10 cellular contexts compared by ENCODE assay signal in the genomic region with DNA sequence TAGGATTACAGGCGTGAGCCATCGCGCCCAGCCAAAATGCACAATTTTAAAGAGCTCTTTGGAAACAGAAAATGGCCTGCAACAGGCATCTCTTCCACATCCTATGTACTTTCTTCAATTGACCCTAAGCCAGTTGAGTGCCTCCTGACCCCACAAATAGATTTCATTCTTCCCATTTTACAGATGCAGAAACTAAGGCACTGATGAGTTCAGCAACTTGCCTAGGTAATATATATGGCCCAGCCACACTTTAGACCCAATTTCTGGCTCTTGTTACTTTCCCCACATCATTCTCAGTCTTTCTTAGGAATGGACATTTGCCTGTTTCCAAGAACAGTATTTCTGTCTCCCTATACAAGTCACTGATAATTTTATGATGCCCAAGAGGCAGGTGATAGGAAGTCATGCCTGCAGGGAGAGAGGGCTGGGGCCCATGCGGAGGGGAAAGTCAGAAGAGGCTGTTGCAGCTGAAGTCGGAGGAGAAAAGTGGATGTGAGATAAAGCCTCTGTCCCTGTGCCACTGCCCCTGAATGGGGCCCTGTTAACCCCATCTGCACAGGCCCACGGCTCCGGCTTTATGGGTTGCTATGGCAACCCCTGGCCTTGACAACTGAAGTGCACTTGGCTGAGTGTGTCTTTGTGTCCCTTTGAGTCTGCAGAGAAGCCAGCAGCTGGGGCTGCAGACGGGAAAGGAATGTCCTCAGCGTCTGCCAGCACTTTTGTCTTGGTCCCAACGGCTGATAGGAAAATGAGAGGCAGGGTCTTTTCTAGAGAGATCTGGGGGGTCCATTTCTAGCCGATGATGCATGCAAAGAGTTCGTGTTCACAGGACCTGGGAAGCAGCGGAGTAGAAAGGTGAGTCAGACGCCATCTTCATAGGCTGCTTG. TPM values are rescaled to one million over a fixed set of nuclear protein-coding genes. Genes with fewer than 3 reads are reported as not detected.
DNase-seq lines count a peak whose midpoint lies in the region; ATAC-seq and TF ChIP-seq lines count a peak whose summit lies in the region.
"Had no signal": no experiment of that assay in that cellular context is flagged by ENCODE, and none has a peak within 500 bp of the region (broad histone marks: within the 10 kb centered on the region; RNA-seq: fewer than 3 reads in every experiment).

No MANE protein-coding gene starts in this region.

- DNase-seq in NCI-H2171 treated with DMSO at 0.1 percent for 48 hours (lab: John Stamatoyannopoulos, UW) (peak; percentile 21), NCI-H2171 (lab: John Stamatoyannopoulos, UW) (no peak), NCI-H82 treated with DMSO at 0.1 percent for 48 hours (lab: John Stamatoyannopoulos, UW; ENCODE audit: unreplicated experiment) (peak; percentile 29), left ventricle myocardium superior (peak; percentile 32), substantia nigra (lab: John Stamatoyannopoulos, UW) (peak in 29 of 49 donors; percentile 9 to 63 (median 31)), Peyer's patch (no peak)
- no peak for DNase-seq in naive thymus-derived CD4-positive, alpha-beta T cell
- DNase-seq in activated naive CD4-positive, alpha-beta T cell treated with anti-CD3 and anti-CD28 coated beads for 36 hours, result no peak
- DNase-seq: activated T-cell treated with anti-CD3 and anti-CD28 coated beads, Interleukin-2, amount 50 U/mL, for 4 hours had no signal

- CTCF ChIA-PET in naive thymus-derived CD4-positive, alpha-beta T cell (lab: Charles Lee), result no interaction called here
- CTCF ChIA-PET in activated naive CD4-positive, alpha-beta T cell treated with anti-CD3 and anti-CD28 coated beads for 36 hours (lab: Charles Lee), result interaction anchor here (0.9 kb wide), 1 partner anchor 64 kb away, joined by 3 read pairs; no protein-coding TSS in a partner anchor

- intact Hi-C loops in left ventricle myocardium superior (cut with micrococcal nuclease), result no loop called here
- intact Hi-C loops in naive thymus-derived CD4-positive, alpha-beta T cell (cut with micrococcal nuclease), result no loop called here
- intact Hi-C loops in activated naive CD4-positive, alpha-beta T cell treated with anti-CD3 and anti-CD28 coated beads for 36 hours (cut with micrococcal nuclease), result no loop called here

- ATAC-seq in left ventricle myocardium superior, result peak; percentile 91
- no peak for ATAC-seq in naive thymus-derived CD4-positive, alpha-beta T cell
- ATAC-seq: activated T-cell treated with anti-CD3 and anti-CD28 coated beads, Interleukin-2, amount 50 U/mL, for 4 hours had no signal

- H3K36me3 Mint-ChIP-seq in naive thymus-derived CD4-positive, alpha-beta T cell, result peaks cover 0 to 29% (median 22%) of the 10 kb centered on the region in 5 donors
- H3K36me3 Mint-ChIP-seq in activated naive CD4-positive, alpha-beta T cell treated with anti-CD3 and anti-CD28 coated beads for 36 hours (ENCODE audit: low read depth), result peaks cover 11% of the 10 kb centered on the region

- no peak overlapping the region for H3K27ac Mint-ChIP-seq in naive thymus-derived CD4-positive, alpha-beta T cell
- H3K27ac Mint-ChIP-seq in activated naive CD4-positive, alpha-beta T cell treated with anti-CD3 and anti-CD28 coated beads for 36 hours, result no peak overlapping the region

- H3K4me3 ChIP-seq in naive thymus-derived CD4-positive, alpha-beta T cell (ENCODE audit: low read length), result no peak overlapping the region
- H3K4me3 ChIP-seq in Peyer's patch, result no peak overlapping the region

- H3K4me1 ChIP-seq in naive thymus-derived CD4-positive, alpha-beta T cell (ENCODE audit: control insufficient read depth in 2 of 2, insufficient read depth in 2 of 2, low read length in 2 of 2), result no peaks in the 10 kb centered on the region
- peaks cover 0 to 9% (median 0%) of the 10 kb centered on the region in 4 donors for H3K4me1 ChIP-seq in Peyer's patch

- no peaks in the 10 kb centered on the region for H3K27me3 ChIP-seq in naive thymus-derived CD4-positive, alpha-beta T cell (ENCODE audit: control insufficient read depth in 2 of 2, insufficient read depth in 2 of 2, low read length in 2 of 2)
- no peaks in the 10 kb centered on the region for H3K27me3 ChIP-seq in Peyer's patch

- TF ChIP-seq POLR2A in Peyer's patch (IDR thresholded peaks at IDR 0.05), result no peak

- H3K9me3 Mint-ChIP-seq in naive thymus-derived CD4-positive, alpha-beta T cell, result peaks cover 0 to 23% (median 0%) of the 10 kb centered on the region in 11 donors
- peaks cover 7% of the 10 kb centered on the region for H3K9me3 Mint-ChIP-seq in activated naive CD4-positive, alpha-beta T cell treated with anti-CD3 and anti-CD28 coated beads for 36 hours

- no peak for TF ChIP-seq CTCF in Peyer's patch (IDR thresholded peaks at IDR 0.05)

- no peaks in the 10 kb centered on the region for H3K27me3 Mint-ChIP-seq in naive thymus-derived CD4-positive, alpha-beta T cell
- H3K27me3 Mint-ChIP-seq in activated naive CD4-positive, alpha-beta T cell treated with anti-CD3 and anti-CD28 coated beads for 36 hours (ENCODE audit: low read depth), result no peaks in the 10 kb centered on the region

- H3K36me3 ChIP-seq in naive thymus-derived CD4-positive, alpha-beta T cell (ENCODE audit: control insufficient read depth in 2 of 3, insufficient read depth in 3 of 3, low read length in 3 of 3), result no peaks in the 10 kb centered on the region
- no peaks in the 10 kb centered on the region for H3K36me3 ChIP-seq in Peyer's patch

- no peak overlapping the region for H3K4me3 Mint-ChIP-seq in naive thymus-derived CD4-positive, alpha-beta T cell
- no peak overlapping the region for H3K4me3 Mint-ChIP-seq in activated naive CD4-positive, alpha-beta T cell treated with anti-CD3 and anti-CD28 coated beads for 36 hours
- H3K4me3 Mint-ChIP-seq: activated T-cell treated with anti-CD3 and anti-CD28 coated beads, Interleukin-2, amount 50 U/mL, for 4 hours had no signal

- no peaks in the 10 kb centered on the region for H3K9me3 ChIP-seq in naive thymus-derived CD4-positive, alpha-beta T cell (ENCODE audit: control insufficient read depth in 2 of 3, low read length in 3 of 3)
- H3K9me3 ChIP-seq in Peyer's patch, result peaks cover 0 to 5% (median 0%) of the 10 kb centered on the region in 4 donors

- H3K27ac ChIP-seq in substantia nigra (ENCODE audit: low read depth, low read length, poor library complexity, severe bottlenecking) (no peak overlapping the region), Peyer's patch (no peak overlapping the region)
- H3K27ac ChIP-seq in naive thymus-derived CD4-positive, alpha-beta T cell (ENCODE audit: low read depth, low read length), result no peak overlapping the region
- H3K27ac ChIP-seq: epithelial cell of prostate had no signal

- POLR2A ChIA-PET in naive thymus-derived CD4-positive, alpha-beta T cell (lab: Charles Lee), result no interaction called here

- no peaks in the 10 kb centered on the region for H3K4me1 Mint-ChIP-seq in naive thymus-derived CD4-positive, alpha-beta T cell
- peaks cover 2% of the 10 kb centered on the region for H3K4me1 Mint-ChIP-seq in activated naive CD4-positive, alpha-beta T cell treated with anti-CD3 and anti-CD28 coated beads for 36 hours (ENCODE audit: low read depth)

RNA-seq across cellular contexts. Expression of a gene that starts 45.9 kb away (rescaled TPM):
- total RNA-seq in left ventricle myocardium superior (2.6 TPM), Peyer's patch (10 to 100 TPM in 3 of 4 donors, 1 to 10 TPM in 1; 8.3 to 33.5 (median 29.0) TPM)
- total RNA-seq in naive thymus-derived CD4-positive, alpha-beta T cell, result 10 to 100 TPM in 2 of 5 experiments, 1 to 10 TPM in 3; 5.4 to 11.5 (median 9.3) TPM
- 1 to 10 TPM; 1.3 to 2.9 TPM for polyA plus RNA-seq in naive thymus-derived CD4-positive, alpha-beta T cell
- 1 to 10 TPM; 2.7 to 3.1 TPM for total RNA-seq in activated naive CD4-positive, alpha-beta T cell treated with anti-CD3 and anti-CD28 coated beads for 36 hours

Comparison
In these comparisons a context has a peak if more than half of its experiments do, and no peak if none do; other contexts are left out.
1. DNase-seq: peak in NCI-H2171 treated with DMSO at 0.1 percent for 48 hours (single experiment), NCI-H82 treated with DMSO at 0.1 percent for 48 hours (single experiment), left ventricle myocardium superior (single experiment) and substantia nigra (29 of 49); none in NCI-H2171 (single experiment), naive thymus-derived CD4-positive, alpha-beta T cell (0 of 9), Peyer's patch (0 of 3) and activated naive CD4-positive, alpha-beta T cell treated with anti-CD3 and anti-CD28 coated beads for 36 hours (single experiment).